Comparison of ENCODE assay signal across 29 cellular contexts in genomic region chr1:172777767-172778166, GRCh38.
"Had no signal": no experiment of that assay in that cellular context is flagged by ENCODE, and none has a peak within 500 bp of the region (broad histone marks: within the 10 kb centered on the region; RNA-seq: fewer than 3 reads in every experiment).

No MANE protein-coding gene starts in this region.

- H3K9me3 ChIP-seq: adrenal gland, body of pancreas, SJCRH30 had no signal

- H3K4me3 Mint-ChIP-seq: activated CD4-positive, alpha-beta memory T cell treated with anti-CD3 and anti-CD28 coated beads for 36 hours; activated CD4-positive, alpha-beta T cell treated with anti-CD3 and anti-CD28 coated beads for 36 hours; activated naive CD4-positive, alpha-beta T cell treated with anti-CD3 and anti-CD28 coated beads for 36 hours; activated T-cell treated with anti-CD3 and anti-CD28 coated beads, Interleukin-2, amount 50 U/mL, for 4 hours; activated T-helper 1 cell treated with anti-CD3 and anti-CD28 coated beads, Interleukin-12 subunit alpha, Interleukin-12 subunit beta, Interleukin-2, Interleukin-4 antibody, amounts not matched to agents 30 ng/mL and 10 ng/mL and 1 ng/mL, durations not matched to agents 14 hours and 24 hours and 36 hours had no signal

- ATAC-seq: body of pancreas, Panc1 had no signal

- H3K4me3 ChIP-seq: adrenal gland, body of pancreas, breast epithelium, SJCRH30, SK-N-MC had no signal

- H3K36me3 Mint-ChIP-seq: activated CD4-positive, alpha-beta memory T cell treated with anti-CD3 and anti-CD28 coated beads for 36 hours; activated naive CD4-positive, alpha-beta T cell treated with anti-CD3 and anti-CD28 coated beads, Interleukin-2, amount 50 U/mL, for 72 hours had no signal

- FAIRE-seq: astrocyte had no signal

- H3K27ac ChIP-seq: adrenal gland, body of pancreas, breast epithelium, SJCRH30, SK-N-MC, WERI-Rb-1 had no signal

- H3K36me3 ChIP-seq: adrenal gland, breast epithelium, SJCRH30, WERI-Rb-1 had no signal

- H3K27me3 ChIP-seq: adrenal gland, body of pancreas, breast epithelium, SJCRH30 had no signal

- H3K27ac Mint-ChIP-seq: activated CD4-positive, alpha-beta memory T cell treated with anti-CD3 and anti-CD28 coated beads for 36 hours; activated naive CD4-positive, alpha-beta T cell treated with anti-CD3 and anti-CD28 coated beads for 36 hours; activated naive CD4-positive, alpha-beta T cell treated with anti-CD3 and anti-CD28 coated beads, Interleukin-2, amount 50 U/mL, for 72 hours; activated T-helper 1 cell treated with anti-CD3 and anti-CD28 coated beads, Interleukin-12 subunit alpha, Interleukin-12 subunit beta, Interleukin-2, Interleukin-4 antibody, amounts not matched to agents 30 ng/mL and 10 ng/mL and 1 ng/mL, durations not matched to agents 14 hours and 24 hours and 36 hours had no signal

- DNase-seq: activated CD4-positive, alpha-beta memory T cell treated with anti-CD3 and anti-CD28 coated beads for 36 hours; activated CD4-positive, alpha-beta T cell treated with anti-CD3 and anti-CD28 coated beads for 36 hours; activated CD4-positive, alpha-beta T cell treated with anti-CD3 and anti-CD28 coated beads, Interleukin-2, amount 50 U/mL, for 1 hour; activated CD8-positive, alpha-beta memory T cell treated with anti-CD3 and anti-CD28 coated beads, Interleukin-2, amount 50 U/mL, for 4 hours; activated gamma-delta T cell treated with Interleukin-2 at 50 U/mL for 16 hours; activated naive CD4-positive, alpha-beta T cell treated with anti-CD3 and anti-CD28 coated beads for 36 hours; activated T-cell treated with anti-CD3 and anti-CD28 coated beads for 4 hours; activated T-cell treated with anti-CD3 and anti-CD28 coated beads, Interleukin-2, amount 50 U/mL, for 4 hours; adrenal gland; body of pancreas; caudate nucleus; MM.1S; MV-4-11; NCI-H1092; NCI-H1436 treated with DMSO at 0.1 percent for 48 hours; NCI-H1694 treated with DMSO at 0.1 percent for 48 hours; NCI-H2029; NCI-H345; NCI-H524 treated with DMSO at 0.1 percent for 48 hours; SHP77; SJCRH30; T1000; WERI-Rb-1 had no signal

- H3K4me1 ChIP-seq: body of pancreas, breast epithelium, SJCRH30 had no signal
